In genomic region chr3:186782542-186783069, GRCh38 we compare ENCODE assay signal across 1 cellular context.
TF ChIP-seq lines count a peak whose summit lies in the region.

No MANE protein-coding gene starts in this region.

TF ChIP-seq in GM12878, 131 proteins besides CTCF, POLR2A, EP300 and RAD21:
- TF ChIP-seq, protein P1, sequence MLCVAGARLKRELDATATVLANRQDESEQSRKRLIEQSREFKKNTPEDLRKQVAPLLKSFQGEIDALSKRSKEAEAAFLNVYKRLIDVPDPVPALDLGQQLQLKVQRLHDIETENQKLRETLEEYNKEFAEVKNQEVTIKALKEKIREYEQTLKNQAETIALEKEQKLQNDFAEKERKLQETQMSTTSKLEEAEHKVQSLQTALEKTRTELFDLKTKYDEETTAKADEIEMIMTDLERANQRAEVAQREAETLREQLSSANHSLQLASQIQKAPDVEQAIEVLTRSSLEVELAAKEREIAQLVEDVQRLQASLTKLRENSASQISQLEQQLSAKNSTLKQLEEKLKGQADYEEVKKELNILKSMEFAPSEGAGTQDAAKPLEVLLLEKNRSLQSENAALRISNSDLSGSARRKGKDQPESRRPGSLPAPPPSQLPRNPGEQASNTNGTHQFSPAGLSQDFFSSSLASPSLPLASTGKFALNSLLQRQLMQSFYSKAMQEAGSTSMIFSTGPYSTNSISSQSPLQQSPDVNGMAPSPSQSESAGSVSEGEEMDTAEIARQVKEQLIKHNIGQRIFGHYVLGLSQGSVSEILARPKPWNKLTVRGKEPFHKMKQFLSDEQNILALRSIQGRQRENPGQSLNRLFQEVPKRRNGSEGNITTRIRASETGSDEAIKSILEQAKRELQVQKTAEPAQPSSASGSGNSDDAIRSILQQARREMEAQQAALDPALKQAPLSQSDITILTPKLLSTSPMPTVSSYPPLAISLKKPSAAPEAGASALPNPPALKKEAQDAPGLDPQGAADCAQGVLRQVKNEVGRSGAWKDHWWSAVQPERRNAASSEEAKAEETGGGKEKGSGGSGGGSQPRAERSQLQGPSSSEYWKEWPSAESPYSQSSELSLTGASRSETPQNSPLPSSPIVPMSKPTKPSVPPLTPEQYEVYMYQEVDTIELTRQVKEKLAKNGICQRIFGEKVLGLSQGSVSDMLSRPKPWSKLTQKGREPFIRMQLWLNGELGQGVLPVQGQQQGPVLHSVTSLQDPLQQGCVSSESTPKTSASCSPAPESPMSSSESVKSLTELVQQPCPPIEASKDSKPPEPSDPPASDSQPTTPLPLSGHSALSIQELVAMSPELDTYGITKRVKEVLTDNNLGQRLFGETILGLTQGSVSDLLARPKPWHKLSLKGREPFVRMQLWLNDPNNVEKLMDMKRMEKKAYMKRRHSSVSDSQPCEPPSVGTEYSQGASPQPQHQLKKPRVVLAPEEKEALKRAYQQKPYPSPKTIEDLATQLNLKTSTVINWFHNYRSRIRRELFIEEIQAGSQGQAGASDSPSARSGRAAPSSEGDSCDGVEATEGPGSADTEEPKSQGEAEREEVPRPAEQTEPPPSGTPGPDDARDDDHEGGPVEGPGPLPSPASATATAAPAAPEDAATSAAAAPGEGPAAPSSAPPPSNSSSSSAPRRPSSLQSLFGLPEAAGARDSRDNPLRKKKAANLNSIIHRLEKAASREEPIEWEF (IDR thresholded peaks at IDR 0.05; ENCODE audit: insufficient replicate concordance, low read depth, low read length) = no peak
- TF ChIP-seq STAT1 (conservative IDR thresholded peaks at IDR 0.05) = no peak
- TF ChIP-seq MTA3 (IDR thresholded peaks at IDR 0.05; ENCODE audit: borderline replicate concordance, low read length) = 0 out of 2 replicates have a peak, but pooled peaks have one; percentile 11
- peak; percentile 26; the same call in 1 of the 2 replicates for TF ChIP-seq YY1 (IDR thresholded peaks at IDR 0.05; ENCODE audit: low read depth, low read length)
- TF ChIP-seq ESRRA (IDR thresholded peaks at IDR 0.05; ENCODE audit: low read length) = 0 out of 2 replicates have a peak, but pooled peaks have one; percentile 15
- peak; percentile 37; the same call in 1 of the 2 replicates for TF ChIP-seq ZSCAN29 (IDR thresholded peaks at IDR 0.05)
- 0 out of 2 replicates have a peak, but pooled peaks have one; percentile 26 for TF ChIP-seq EED (IDR thresholded peaks at IDR 0.05; ENCODE audit: low read depth)
- TF ChIP-seq TCF3 (IDR thresholded peaks at IDR 0.05; ENCODE audit: borderline replicate concordance, insufficient read depth, low read depth, low read length) = peak; percentile 1; the same call in 1 of the 2 replicates
- no peak for TF ChIP-seq TCF12 (IDR thresholded peaks at IDR 0.05; ENCODE audit: low read depth, low read length)
- no peak for TF ChIP-seq CREM (IDR thresholded peaks at IDR 0.05; ENCODE audit: low read depth)
- no peak for TF ChIP-seq NFIC (IDR thresholded peaks at IDR 0.05; ENCODE audit: low read depth, low read length)
